In genomic region chr9:120386390-120387131, GRCh38 we compare ENCODE assay signal across 13 cellular contexts.
DNase-seq lines count a peak whose midpoint lies in the region; ATAC-seq and TF ChIP-seq lines count a peak whose summit lies in the region.
"Had no signal": no experiment of that assay in that cellular context is flagged by ENCODE, and none has a peak within 500 bp of the region (broad histone marks: within the 10 kb centered on the region; RNA-seq: fewer than 3 reads in every experiment).

No MANE protein-coding gene starts in this region.

- no peak for ATAC-seq in HG02642 (IDR thresholded peaks at IDR 0.05; ENCODE audit: poor library complexity, unreplicated experiment)
- ATAC-seq in aorta (ENCODE audit: low FRiP score), result no peak
- ATAC-seq: activated CD8-positive, alpha-beta T cell treated with anti-CD3 and anti-CD28 coated beads, Interleukin-2, amount 10 ng/mL, durations not matched to agents 7 days and 5 days; Panc1 had no signal

- H4K20me1 ChIP-seq in smooth muscle cell (ENCODE audit: low read depth), result no peaks in the 10 kb centered on the region

- H3K9ac ChIP-seq in smooth muscle cell (ENCODE audit: low read depth), result no peak overlapping the region
- H3K9ac ChIP-seq: neural progenitor cell had no signal

- H3K79me2 ChIP-seq in smooth muscle cell (ENCODE audit: low read depth), result no peaks in the 10 kb centered on the region

- H3K4me3 ChIP-seq in smooth muscle cell, result no peak overlapping the region
- H3K4me3 ChIP-seq in aorta (ENCODE audit: low read length in 2 of 2), result no peak overlapping the region
- no peak overlapping the region for H3K4me3 ChIP-seq in thyroid gland (replicated peaks in 1 of 3)
- H3K4me3 ChIP-seq: neural progenitor cell had no signal

- H2AFZ ChIP-seq in smooth muscle cell (ENCODE audit: low read depth), result no peak overlapping the region
- H2AFZ ChIP-seq: neural progenitor cell had no signal

- H3F3A ChIP-seq in smooth muscle cell (ENCODE audit: low read depth), result no peaks in the 10 kb centered on the region

- no peak for TF ChIP-seq CTCF in smooth muscle cell (IDR thresholded peaks at IDR 0.05; ENCODE audit: borderline replicate concordance, insufficient read depth, poor library complexity, severe bottlenecking)
- TF ChIP-seq CTCF in thyroid gland (IDR thresholded peaks at IDR 0.05), result no peak

- peak; percentile 95 for DNase-seq in DMS153 (lab: John Stamatoyannopoulos, UW)
- peak; percentile 67 to 76 for DNase-seq in NCI-H1930 (lab: John Stamatoyannopoulos, UW)
- peak; percentile 83 for DNase-seq in astrocyte of the hippocampus (ENCODE audit: low read depth, low spot score)
- DNase-seq in lung microvascular endothelial cell (ENCODE audit: low read depth in 2 of 2), result peak; percentile 33 to 46
- no peak for DNase-seq in smooth muscle cell (lab: John Stamatoyannopoulos, UW; ENCODE audit: unreplicated experiment)
- DNase-seq in aorta, result no peak
- DNase-seq in thyroid gland, result no peak
- DNase-seq: activated CD8-positive, alpha-beta T cell treated with anti-CD3 and anti-CD28 coated beads, Interleukin-2, amount 10 ng/mL, durations not matched to agents 7 days and 5 days; CD4-positive, alpha-beta memory T cell; glutamatergic neuron had no signal

- H3K27me3 ChIP-seq in smooth muscle cell (ENCODE audit: low read depth), result no peaks in the 10 kb centered on the region
- no peaks in the 10 kb centered on the region for H3K27me3 ChIP-seq in aorta (ENCODE audit: control insufficient read depth in 1 of 2, insufficient read depth in 2 of 2, low read length in 1 of 2)
- no peaks in the 10 kb centered on the region for H3K27me3 ChIP-seq in thyroid gland
- H3K27me3 ChIP-seq: neural progenitor cell had no signal

- H3K4me1 ChIP-seq in smooth muscle cell (ENCODE audit: low read depth), result no peaks in the 10 kb centered on the region
- no peaks in the 10 kb centered on the region for H3K4me1 ChIP-seq in aorta (ENCODE audit: control insufficient read depth in 1 of 2, insufficient read depth in 2 of 2, low read length in 2 of 2)
- H3K4me1 ChIP-seq in thyroid gland, result peaks cover 11% of the 10 kb centered on the region in 2 donors

- H3K27ac ChIP-seq in smooth muscle cell (ENCODE audit: low read depth) (no peak overlapping the region), aorta (ENCODE audit: low read depth in 1 of 2, low read length in 2 of 2) (no peak overlapping the region), thyroid gland (no peak overlapping the region)
- H3K27ac ChIP-seq: neural progenitor cell had no signal

- no peak overlapping the region for H3K4me2 ChIP-seq in smooth muscle cell
- H3K4me2 ChIP-seq: neural progenitor cell had no signal

- H3K36me3 ChIP-seq in smooth muscle cell (ENCODE audit: low read depth) (no peaks in the 10 kb centered on the region), aorta (ENCODE audit: control insufficient read depth in 1 of 2, insufficient read depth in 2 of 2, low read length in 1 of 2) (no peaks in the 10 kb centered on the region), thyroid gland (peaks cover 8 to 14% of the 10 kb centered on the region in 2 donors)
- H3K36me3 ChIP-seq: neural progenitor cell had no signal

- WGBS in smooth muscle cell (ENCODE audit: low lambda C conversion rate), result 90% methylated on average over 11 of the region's 11 CpGs
- WGBS in aorta, 2 donors, result 34 to 36% methylated on average over 11 of the region's 11 CpGs
- 69 to 71% methylated on average over 11 of the region's 11 CpGs for WGBS in thyroid gland, 2 donors

- H3K9me3 ChIP-seq in smooth muscle cell (replicated peaks; ENCODE audit: low read depth), result no peaks in the 10 kb centered on the region
- H3K9me3 ChIP-seq in aorta (ENCODE audit: control insufficient read depth, low read length), result no peaks in the 10 kb centered on the region
- H3K9me3 ChIP-seq in thyroid gland, result no peaks in the 10 kb centered on the region

- no peak for TF ChIP-seq POLR2A in thyroid gland (IDR thresholded peaks at IDR 0.05)

- intact Hi-C loops in aorta (cut with DNase I), result no loop called here
- intact Hi-C loops in thyroid gland (cut with DNase I), result no loop called here

Comparison
In these comparisons a context has a peak if more than half of its experiments do, and no peak if none do; other contexts are left out.
1. DNase-seq: peak in DMS153 (single experiment), NCI-H1930 (2 of 2), astrocyte of the hippocampus (single experiment) and lung microvascular endothelial cell (2 of 2); none in smooth muscle cell (single experiment), aorta (0 of 2) and thyroid gland (0 of 2).